1 cellular context compared by ENCODE assay signal in the genomic region with DNA sequence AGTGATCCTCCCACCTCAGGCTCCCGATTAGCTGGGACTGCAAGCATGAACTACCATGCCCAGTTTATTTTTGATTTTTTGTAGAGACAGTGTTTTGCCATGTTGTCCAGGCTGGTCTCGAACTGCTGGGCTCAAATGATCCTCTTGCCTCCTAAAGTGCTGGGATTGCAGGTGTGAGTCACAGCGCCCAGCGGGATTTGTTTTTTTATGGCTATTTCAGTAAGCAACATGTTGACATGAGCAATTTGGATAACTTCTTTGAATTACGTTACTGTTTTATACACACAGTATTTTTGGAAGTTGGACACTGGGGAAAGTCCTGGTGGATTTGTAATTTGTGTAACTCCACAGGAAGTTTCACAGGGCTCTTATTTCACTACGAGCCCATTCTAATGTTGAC.
TF ChIP-seq lines count a peak whose summit lies in the region.

No MANE protein-coding gene starts in this region.

TF ChIP-seq in HEK293, 187 proteins besides CTCF, POLR2A, EP300 and RAD21 (continued from another document and continues in another):
- TF ChIP-seq, protein P1, sequence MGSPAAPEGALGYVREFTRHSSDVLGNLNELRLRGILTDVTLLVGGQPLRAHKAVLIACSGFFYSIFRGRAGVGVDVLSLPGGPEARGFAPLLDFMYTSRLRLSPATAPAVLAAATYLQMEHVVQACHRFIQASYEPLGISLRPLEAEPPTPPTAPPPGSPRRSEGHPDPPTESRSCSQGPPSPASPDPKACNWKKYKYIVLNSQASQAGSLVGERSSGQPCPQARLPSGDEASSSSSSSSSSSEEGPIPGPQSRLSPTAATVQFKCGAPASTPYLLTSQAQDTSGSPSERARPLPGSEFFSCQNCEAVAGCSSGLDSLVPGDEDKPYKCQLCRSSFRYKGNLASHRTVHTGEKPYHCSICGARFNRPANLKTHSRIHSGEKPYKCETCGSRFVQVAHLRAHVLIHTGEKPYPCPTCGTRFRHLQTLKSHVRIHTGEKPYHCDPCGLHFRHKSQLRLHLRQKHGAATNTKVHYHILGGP (tag by site-specific recombination; IDR thresholded peaks at IDR 0.05) = no peak
- TF ChIP-seq, protein P2, sequence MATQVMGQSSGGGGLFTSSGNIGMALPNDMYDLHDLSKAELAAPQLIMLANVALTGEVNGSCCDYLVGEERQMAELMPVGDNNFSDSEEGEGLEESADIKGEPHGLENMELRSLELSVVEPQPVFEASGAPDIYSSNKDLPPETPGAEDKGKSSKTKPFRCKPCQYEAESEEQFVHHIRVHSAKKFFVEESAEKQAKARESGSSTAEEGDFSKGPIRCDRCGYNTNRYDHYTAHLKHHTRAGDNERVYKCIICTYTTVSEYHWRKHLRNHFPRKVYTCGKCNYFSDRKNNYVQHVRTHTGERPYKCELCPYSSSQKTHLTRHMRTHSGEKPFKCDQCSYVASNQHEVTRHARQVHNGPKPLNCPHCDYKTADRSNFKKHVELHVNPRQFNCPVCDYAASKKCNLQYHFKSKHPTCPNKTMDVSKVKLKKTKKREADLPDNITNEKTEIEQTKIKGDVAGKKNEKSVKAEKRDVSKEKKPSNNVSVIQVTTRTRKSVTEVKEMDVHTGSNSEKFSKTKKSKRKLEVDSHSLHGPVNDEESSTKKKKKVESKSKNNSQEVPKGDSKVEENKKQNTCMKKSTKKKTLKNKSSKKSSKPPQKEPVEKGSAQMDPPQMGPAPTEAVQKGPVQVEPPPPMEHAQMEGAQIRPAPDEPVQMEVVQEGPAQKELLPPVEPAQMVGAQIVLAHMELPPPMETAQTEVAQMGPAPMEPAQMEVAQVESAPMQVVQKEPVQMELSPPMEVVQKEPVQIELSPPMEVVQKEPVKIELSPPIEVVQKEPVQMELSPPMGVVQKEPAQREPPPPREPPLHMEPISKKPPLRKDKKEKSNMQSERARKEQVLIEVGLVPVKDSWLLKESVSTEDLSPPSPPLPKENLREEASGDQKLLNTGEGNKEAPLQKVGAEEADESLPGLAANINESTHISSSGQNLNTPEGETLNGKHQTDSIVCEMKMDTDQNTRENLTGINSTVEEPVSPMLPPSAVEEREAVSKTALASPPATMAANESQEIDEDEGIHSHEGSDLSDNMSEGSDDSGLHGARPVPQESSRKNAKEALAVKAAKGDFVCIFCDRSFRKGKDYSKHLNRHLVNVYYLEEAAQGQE (tag by site-specific recombination; IDR thresholded peaks at IDR 0.05) = no peak
- TF ChIP-seq, protein P3, sequence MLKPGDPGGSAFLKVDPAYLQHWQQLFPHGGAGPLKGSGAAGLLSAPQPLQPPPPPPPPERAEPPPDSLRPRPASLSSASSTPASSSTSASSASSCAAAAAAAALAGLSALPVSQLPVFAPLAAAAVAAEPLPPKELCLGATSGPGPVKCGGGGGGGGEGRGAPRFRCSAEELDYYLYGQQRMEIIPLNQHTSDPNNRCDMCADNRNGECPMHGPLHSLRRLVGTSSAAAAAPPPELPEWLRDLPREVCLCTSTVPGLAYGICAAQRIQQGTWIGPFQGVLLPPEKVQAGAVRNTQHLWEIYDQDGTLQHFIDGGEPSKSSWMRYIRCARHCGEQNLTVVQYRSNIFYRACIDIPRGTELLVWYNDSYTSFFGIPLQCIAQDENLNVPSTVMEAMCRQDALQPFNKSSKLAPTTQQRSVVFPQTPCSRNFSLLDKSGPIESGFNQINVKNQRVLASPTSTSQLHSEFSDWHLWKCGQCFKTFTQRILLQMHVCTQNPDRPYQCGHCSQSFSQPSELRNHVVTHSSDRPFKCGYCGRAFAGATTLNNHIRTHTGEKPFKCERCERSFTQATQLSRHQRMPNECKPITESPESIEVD (tag by site-specific recombination; IDR thresholded peaks at IDR 0.05) = peak; percentile 88
- TF ChIP-seq, protein P4, sequence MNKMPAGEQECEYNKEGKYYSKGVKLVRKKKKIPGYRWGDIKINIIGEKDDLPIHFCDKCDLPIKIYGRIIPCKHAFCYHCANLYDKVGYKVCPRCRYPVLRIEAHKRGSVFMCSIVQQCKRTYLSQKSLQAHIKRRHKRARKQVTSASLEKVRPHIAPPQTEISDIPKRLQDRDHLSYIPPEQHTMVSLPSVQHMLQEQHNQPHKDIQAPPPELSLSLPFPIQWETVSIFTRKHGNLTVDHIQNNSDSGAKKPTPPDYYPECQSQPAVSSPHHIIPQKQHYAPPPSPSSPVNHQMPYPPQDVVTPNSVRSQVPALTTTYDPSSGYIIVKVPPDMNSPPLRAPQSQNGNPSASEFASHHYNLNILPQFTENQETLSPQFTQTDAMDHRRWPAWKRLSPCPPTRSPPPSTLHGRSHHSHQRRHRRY (tag by site-specific recombination; IDR thresholded peaks at IDR 0.05) = no peak
- no peak for TF ChIP-seq ZNF133 (tag by site-specific recombination; IDR thresholded peaks at IDR 0.05)
- TF ChIP-seq GFI1B (tag by site-specific recombination; IDR thresholded peaks at IDR 0.05) = peak; percentile 92
- no peak for TF ChIP-seq REPIN1 (tag by site-specific recombination; IDR thresholded peaks at IDR 0.05; ENCODE audit: low read depth)
- no peak for TF ChIP-seq MZF1 (tag by site-specific recombination; IDR thresholded peaks at IDR 0.05; ENCODE audit: borderline replicate concordance)
- peak; percentile 68 for TF ChIP-seq ZNF2 (tag by site-specific recombination; IDR thresholded peaks at IDR 0.05)
- no peak for TF ChIP-seq ZNF175 (tag by site-specific recombination; IDR thresholded peaks at IDR 0.05)
- TF ChIP-seq ZBTB17 (tag by site-specific recombination; IDR thresholded peaks at IDR 0.05) = peak; percentile 42; the same call in 1 of the 2 replicates
- TF ChIP-seq YY1 (tag by site-specific recombination; IDR thresholded peaks at IDR 0.05) = no peak
- no peak for TF ChIP-seq BCL11A (tag by site-specific recombination; IDR thresholded peaks at IDR 0.05; ENCODE audit: low read depth)
- 0 out of 2 replicates have a peak, but pooled peaks have one; percentile 12 for TF ChIP-seq GLIS1 (tag by site-specific recombination; IDR thresholded peaks at IDR 0.05)
- no peak for TF ChIP-seq SALL2 (tag by site-specific recombination; IDR thresholded peaks at IDR 0.05; ENCODE audit: borderline replicate concordance)
- no peak for TF ChIP-seq ZNF394 (tag by site-specific recombination; IDR thresholded peaks at IDR 0.05; ENCODE audit: borderline replicate concordance)
- no peak for TF ChIP-seq ZNF169 (tag by site-specific recombination; IDR thresholded peaks at IDR 0.05)
- TF ChIP-seq, protein P5, sequence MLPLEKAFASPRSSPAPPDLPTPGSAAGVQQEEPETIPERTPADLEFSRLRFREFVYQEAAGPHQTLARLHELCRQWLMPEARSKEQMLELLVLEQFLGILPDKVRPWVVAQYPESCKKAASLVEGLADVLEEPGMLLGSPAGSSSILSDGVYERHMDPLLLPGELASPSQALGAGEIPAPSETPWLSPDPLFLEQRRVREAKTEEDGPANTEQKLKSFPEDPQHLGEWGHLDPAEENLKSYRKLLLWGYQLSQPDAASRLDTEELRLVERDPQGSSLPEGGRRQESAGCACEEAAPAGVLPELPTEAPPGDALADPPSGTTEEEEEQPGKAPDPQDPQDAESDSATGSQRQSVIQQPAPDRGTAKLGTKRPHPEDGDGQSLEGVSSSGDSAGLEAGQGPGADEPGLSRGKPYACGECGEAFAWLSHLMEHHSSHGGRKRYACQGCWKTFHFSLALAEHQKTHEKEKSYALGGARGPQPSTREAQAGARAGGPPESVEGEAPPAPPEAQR (tag by site-specific recombination; IDR thresholded peaks at IDR 0.05) = no peak
- TF ChIP-seq ZNF214 (tag by site-specific recombination; IDR thresholded peaks at IDR 0.05; ENCODE audit: borderline replicate concordance) = no peak
- TF ChIP-seq ZNF354C (tag by site-specific recombination; IDR thresholded peaks at IDR 0.05; ENCODE audit: borderline replicate concordance, low read depth) = no peak
- TF ChIP-seq ZBTB8A (tag by site-specific recombination; IDR thresholded peaks at IDR 0.05) = peak; percentile 20; the same call in 1 of the 2 replicates
- no peak for TF ChIP-seq OVOL3 (tag by site-specific recombination; IDR thresholded peaks at IDR 0.05)
- TF ChIP-seq, protein P6, sequence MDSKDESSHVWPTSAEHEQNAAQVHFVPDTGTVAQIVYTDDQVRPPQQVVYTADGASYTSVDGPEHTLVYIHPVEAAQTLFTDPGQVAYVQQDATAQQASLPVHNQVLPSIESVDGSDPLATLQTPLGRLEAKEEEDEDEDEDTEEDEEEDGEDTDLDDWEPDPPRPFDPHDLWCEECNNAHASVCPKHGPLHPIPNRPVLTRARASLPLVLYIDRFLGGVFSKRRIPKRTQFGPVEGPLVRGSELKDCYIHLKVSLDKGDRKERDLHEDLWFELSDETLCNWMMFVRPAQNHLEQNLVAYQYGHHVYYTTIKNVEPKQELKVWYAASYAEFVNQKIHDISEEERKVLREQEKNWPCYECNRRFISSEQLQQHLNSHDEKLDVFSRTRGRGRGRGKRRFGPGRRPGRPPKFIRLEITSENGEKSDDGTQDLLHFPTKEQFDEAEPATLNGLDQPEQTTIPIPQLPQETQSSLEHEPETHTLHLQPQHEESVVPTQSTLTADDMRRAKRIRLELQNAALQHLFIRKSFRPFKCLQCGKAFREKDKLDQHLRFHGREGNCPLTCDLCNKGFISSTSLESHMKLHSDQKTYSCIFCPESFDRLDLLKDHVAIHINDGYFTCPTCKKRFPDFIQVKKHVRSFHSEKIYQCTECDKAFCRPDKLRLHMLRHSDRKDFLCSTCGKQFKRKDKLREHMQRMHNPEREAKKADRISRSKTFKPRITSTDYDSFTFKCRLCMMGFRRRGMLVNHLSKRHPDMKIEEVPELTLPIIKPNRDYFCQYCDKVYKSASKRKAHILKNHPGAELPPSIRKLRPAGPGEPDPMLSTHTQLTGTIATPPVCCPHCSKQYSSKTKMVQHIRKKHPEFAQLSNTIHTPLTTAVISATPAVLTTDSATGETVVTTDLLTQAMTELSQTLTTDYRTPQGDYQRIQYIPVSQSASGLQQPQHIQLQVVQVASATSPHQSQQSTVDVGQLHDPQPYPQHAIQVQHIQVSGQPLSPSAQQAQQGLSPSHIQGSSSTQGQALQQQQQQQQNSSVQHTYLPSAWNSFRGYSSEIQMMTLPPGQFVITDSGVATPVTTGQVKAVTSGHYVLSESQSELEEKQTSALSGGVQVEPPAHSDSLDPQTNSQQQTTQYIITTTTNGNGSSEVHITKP (tag by site-specific recombination; IDR thresholded peaks at IDR 0.05) = no peak
- TF ChIP-seq ZNF791 (tag by site-specific recombination; IDR thresholded peaks at IDR 0.05) = no peak
- TF ChIP-seq SCRT2 (tag by site-specific recombination; IDR thresholded peaks at IDR 0.05) = peak; percentile 97
- TF ChIP-seq, protein P7, sequence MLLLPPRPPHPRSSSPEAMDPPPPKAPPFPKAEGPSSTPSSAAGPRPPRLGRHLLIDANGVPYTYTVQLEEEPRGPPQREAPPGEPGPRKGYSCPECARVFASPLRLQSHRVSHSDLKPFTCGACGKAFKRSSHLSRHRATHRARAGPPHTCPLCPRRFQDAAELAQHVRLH (tag by site-specific recombination; IDR thresholded peaks at IDR 0.05) = 0 out of 2 replicates have a peak, but pooled peaks have one; percentile 13
- no peak for TF ChIP-seq ZNF112 (tag by site-specific recombination; IDR thresholded peaks at IDR 0.05)
- no peak for TF ChIP-seq SP3 (tag by site-specific recombination; IDR thresholded peaks at IDR 0.05)
- peak; percentile 87 for TF ChIP-seq ZIC2 (tag by site-specific recombination; IDR thresholded peaks at IDR 0.05)
- no peak for TF ChIP-seq ZNF157 (tag by site-specific recombination; IDR thresholded peaks at IDR 0.05)
- TF ChIP-seq, protein P8, sequence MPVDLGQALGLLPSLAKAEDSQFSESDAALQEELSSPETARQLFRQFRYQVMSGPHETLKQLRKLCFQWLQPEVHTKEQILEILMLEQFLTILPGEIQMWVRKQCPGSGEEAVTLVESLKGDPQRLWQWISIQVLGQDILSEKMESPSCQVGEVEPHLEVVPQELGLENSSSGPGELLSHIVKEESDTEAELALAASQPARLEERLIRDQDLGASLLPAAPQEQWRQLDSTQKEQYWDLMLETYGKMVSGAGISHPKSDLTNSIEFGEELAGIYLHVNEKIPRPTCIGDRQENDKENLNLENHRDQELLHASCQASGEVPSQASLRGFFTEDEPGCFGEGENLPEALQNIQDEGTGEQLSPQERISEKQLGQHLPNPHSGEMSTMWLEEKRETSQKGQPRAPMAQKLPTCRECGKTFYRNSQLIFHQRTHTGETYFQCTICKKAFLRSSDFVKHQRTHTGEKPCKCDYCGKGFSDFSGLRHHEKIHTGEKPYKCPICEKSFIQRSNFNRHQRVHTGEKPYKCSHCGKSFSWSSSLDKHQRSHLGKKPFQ (tag by site-specific recombination; IDR thresholded peaks at IDR 0.05) = 0 out of 2 replicates have a peak, but pooled peaks have one; percentile 43
- no peak for TF ChIP-seq ZNF292 (tag by site-specific recombination; IDR thresholded peaks at IDR 0.05; ENCODE audit: borderline replicate concordance, low read depth)
- TF ChIP-seq ZFHX2 (tag by site-specific recombination; conservative IDR thresholded peaks at IDR 0.05) = no peak
- TF ChIP-seq, protein P9, sequence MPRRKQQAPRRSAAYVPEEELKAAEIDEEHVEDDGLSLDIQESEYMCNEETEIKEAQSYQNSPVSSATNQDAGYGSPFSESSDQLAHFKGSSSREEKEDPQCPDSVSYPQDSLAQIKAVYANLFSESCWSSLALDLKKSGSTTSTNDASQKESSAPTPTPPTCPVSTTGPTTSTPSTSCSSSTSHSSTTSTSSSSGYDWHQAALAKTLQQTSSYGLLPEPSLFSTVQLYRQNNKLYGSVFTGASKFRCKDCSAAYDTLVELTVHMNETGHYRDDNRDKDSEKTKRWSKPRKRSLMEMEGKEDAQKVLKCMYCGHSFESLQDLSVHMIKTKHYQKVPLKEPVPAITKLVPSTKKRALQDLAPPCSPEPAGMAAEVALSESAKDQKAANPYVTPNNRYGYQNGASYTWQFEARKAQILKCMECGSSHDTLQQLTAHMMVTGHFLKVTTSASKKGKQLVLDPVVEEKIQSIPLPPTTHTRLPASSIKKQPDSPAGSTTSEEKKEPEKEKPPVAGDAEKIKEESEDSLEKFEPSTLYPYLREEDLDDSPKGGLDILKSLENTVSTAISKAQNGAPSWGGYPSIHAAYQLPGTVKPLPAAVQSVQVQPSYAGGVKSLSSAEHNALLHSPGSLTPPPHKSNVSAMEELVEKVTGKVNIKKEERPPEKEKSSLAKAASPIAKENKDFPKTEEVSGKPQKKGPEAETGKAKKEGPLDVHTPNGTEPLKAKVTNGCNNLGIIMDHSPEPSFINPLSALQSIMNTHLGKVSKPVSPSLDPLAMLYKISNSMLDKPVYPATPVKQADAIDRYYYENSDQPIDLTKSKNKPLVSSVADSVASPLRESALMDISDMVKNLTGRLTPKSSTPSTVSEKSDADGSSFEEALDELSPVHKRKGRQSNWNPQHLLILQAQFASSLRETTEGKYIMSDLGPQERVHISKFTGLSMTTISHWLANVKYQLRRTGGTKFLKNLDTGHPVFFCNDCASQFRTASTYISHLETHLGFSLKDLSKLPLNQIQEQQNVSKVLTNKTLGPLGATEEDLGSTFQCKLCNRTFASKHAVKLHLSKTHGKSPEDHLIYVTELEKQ (tag by site-specific recombination; IDR thresholded peaks at IDR 0.05; ENCODE audit: borderline replicate concordance) = no peak
